ENCODE assay signal across 1 cellular context in the genomic region with DNA sequence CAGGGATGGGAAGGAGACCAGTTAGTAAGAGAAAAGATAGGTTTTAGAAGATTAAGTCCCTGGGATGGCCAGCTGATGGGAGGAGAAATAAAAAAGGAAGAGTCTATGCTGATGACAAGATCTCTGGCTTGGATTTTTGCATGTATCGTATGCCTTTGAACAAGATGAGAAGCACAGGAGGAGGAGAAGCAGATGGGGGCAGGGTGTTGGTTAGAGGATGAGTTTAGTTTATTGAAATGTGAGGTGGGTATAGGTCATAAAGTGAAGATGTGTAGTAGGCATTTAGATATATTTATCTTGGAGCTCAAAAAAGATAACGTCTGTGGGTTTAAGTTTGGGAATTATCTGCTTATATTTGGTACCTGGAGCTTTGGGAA.
TF ChIP-seq lines count a peak whose summit lies in the region.

No MANE protein-coding gene starts in this region.

TF ChIP-seq in K562, 482 proteins besides CTCF, POLR2A, EP300 and RAD21:
- no peak for TF ChIP-seq PTRF (tag; IDR thresholded peaks at IDR 0.05)
- TF ChIP-seq NCOA1 (IDR thresholded peaks at IDR 0.05; ENCODE audit: low read depth): no peak
- peak; percentile 8 for TF ChIP-seq KDM5B (IDR thresholded peaks at IDR 0.05; ENCODE audit: insufficient replicate concordance, low read depth, low read length)
- TF ChIP-seq KLF1 (tag; IDR thresholded peaks at IDR 0.05): no peak
- 0 out of 2 replicates have a peak, but pooled peaks have one; percentile 10 for TF ChIP-seq DPF2 (IDR thresholded peaks at IDR 0.05)
- TF ChIP-seq, protein P1, sequence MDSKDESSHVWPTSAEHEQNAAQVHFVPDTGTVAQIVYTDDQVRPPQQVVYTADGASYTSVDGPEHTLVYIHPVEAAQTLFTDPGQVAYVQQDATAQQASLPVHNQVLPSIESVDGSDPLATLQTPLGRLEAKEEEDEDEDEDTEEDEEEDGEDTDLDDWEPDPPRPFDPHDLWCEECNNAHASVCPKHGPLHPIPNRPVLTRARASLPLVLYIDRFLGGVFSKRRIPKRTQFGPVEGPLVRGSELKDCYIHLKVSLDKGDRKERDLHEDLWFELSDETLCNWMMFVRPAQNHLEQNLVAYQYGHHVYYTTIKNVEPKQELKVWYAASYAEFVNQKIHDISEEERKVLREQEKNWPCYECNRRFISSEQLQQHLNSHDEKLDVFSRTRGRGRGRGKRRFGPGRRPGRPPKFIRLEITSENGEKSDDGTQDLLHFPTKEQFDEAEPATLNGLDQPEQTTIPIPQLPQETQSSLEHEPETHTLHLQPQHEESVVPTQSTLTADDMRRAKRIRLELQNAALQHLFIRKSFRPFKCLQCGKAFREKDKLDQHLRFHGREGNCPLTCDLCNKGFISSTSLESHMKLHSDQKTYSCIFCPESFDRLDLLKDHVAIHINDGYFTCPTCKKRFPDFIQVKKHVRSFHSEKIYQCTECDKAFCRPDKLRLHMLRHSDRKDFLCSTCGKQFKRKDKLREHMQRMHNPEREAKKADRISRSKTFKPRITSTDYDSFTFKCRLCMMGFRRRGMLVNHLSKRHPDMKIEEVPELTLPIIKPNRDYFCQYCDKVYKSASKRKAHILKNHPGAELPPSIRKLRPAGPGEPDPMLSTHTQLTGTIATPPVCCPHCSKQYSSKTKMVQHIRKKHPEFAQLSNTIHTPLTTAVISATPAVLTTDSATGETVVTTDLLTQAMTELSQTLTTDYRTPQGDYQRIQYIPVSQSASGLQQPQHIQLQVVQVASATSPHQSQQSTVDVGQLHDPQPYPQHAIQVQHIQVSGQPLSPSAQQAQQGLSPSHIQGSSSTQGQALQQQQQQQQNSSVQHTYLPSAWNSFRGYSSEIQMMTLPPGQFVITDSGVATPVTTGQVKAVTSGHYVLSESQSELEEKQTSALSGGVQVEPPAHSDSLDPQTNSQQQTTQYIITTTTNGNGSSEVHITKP (IDR thresholded peaks at IDR 0.05; ENCODE audit: partially characterized antibody): peak; percentile 10
- TF ChIP-seq SAFB2 (IDR thresholded peaks at IDR 0.05; ENCODE audit: borderline replicate concordance, low read depth, low read length, severe bottlenecking): no peak
- TF ChIP-seq MTF1 (CRISPR knock-in tag; IDR thresholded peaks at IDR 0.05; ENCODE audit: borderline replicate concordance): no peak
- TF ChIP-seq CHD4 (IDR thresholded peaks at IDR 0.05; ENCODE audit: insufficient read depth, insufficient replicate concordance, low read depth, low read length, poor library complexity, severe bottlenecking): no peak
- 0 out of 2 replicates have a peak, but pooled peaks have one; percentile 7 for TF ChIP-seq ZNF175 (CRISPR knock-in tag; IDR thresholded peaks at IDR 0.05; ENCODE audit: low read depth)
- 0 out of 2 replicates have a peak, but pooled peaks have one; percentile 20 for TF ChIP-seq CTBP1 (IDR thresholded peaks at IDR 0.05; ENCODE audit: borderline replicate concordance)
- 0 out of 2 replicates have a peak, but pooled peaks have one; percentile 4 for TF ChIP-seq MTA2 (IDR thresholded peaks at IDR 0.05; ENCODE audit: low read depth)
- TF ChIP-seq, protein P2, sequence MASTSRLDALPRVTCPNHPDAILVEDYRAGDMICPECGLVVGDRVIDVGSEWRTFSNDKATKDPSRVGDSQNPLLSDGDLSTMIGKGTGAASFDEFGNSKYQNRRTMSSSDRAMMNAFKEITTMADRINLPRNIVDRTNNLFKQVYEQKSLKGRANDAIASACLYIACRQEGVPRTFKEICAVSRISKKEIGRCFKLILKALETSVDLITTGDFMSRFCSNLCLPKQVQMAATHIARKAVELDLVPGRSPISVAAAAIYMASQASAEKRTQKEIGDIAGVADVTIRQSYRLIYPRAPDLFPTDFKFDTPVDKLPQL (IDR thresholded peaks at IDR 0.05; ENCODE audit: extremely low read depth, insufficient read length): no peak
- TF ChIP-seq FOXA3 (CRISPR knock-in tag; conservative IDR thresholded peaks at IDR 0.05 in 1 of 2, IDR thresholded peaks at IDR 0.05 in 1 of 2): 0 out of 4 replicates have a peak, but pooled peaks of 1 of the 2 experiments have one; percentile 4
